Comparison of ENCODE assay signal across 19 cellular contexts in genomic region chr7:27243340-27244163, GRCh38. TPM values are rescaled to one million over a fixed set of nuclear protein-coding genes. Genes with fewer than 3 reads are reported as not detected.
DNase-seq lines count a peak whose midpoint lies in the region; ATAC-seq, FAIRE-seq and TF ChIP-seq lines count a peak whose summit lies in the region.
"Had no signal": no experiment of that assay in that cellular context is flagged by ENCODE, and none has a peak within 500 bp of the region (broad histone marks: within the 10 kb centered on the region; RNA-seq: fewer than 3 reads in every experiment).

No MANE protein-coding gene starts in this region.

- H3K79me2 ChIP-seq in H9 (ENCODE audit: insufficient read depth, low read length): no peaks in the 10 kb centered on the region
- H3K79me2 ChIP-seq in endothelial cell of umbilical vein (ENCODE audit: control insufficient read depth, insufficient read depth, low read length): no peaks in the 10 kb centered on the region

- no peak overlapping the region for H2BK120ac ChIP-seq in H9 (ENCODE audit: low read depth, low read length, poor library complexity, severe bottlenecking)

- H3K4ac ChIP-seq in H9 (ENCODE audit: low read depth, low read length): no peak overlapping the region

- no peak overlapping the region for H4K5ac ChIP-seq in H9 (ENCODE audit: insufficient read length, low read depth, low read length)

- POLR2A ChIA-PET in endothelial cell of umbilical vein (lab: Charles Lee): no interaction called here

- no peak overlapping the region for H2AK5ac ChIP-seq in H9 (ENCODE audit: insufficient read length, low read length)

- no peak overlapping the region for H2BK12ac ChIP-seq in H9 (ENCODE audit: insufficient read length, low read depth, low read length)

- peaks cover 2 to 8% of the 10 kb centered on the region in 2 experiments; a peak in 2 of 5 replicates for H3K9me3 Mint-ChIP-seq in H9

- no peak for ATAC-seq in HG03025 (IDR thresholded peaks at IDR 0.05; ENCODE audit: low FRiP score, unreplicated experiment)

- peaks cover 98% of the 10 kb centered on the region for H3K27me3 Mint-ChIP-seq in H9 (ENCODE audit: low read depth)

- TF ChIP-seq POLR2A in endothelial cell of umbilical vein (IDR thresholded peaks at IDR 0.05; ENCODE audit: low read depth, low read length): no peak

- no peak overlapping the region for H3K18ac ChIP-seq in H9 (ENCODE audit: insufficient read length, low read depth, low read length)

- H3K36me3 Mint-ChIP-seq in H9 (ENCODE audit: insufficient read depth in 1 of 3, low read depth in 3 of 3): 0 out of 7 replicates have a peak, but pooled peaks cover 0 to 1% (median 0%) of the 10 kb centered on the region in 3 experiments

- H3K27ac ChIP-seq in H9 (ENCODE audit: insufficient read length, low read depth, low read length) (no peak overlapping the region), endothelial cell of umbilical vein (ENCODE audit: insufficient read depth, low read depth, low read length) (no peak overlapping the region), rectal smooth muscle tissue (ENCODE audit: low read depth, low read length) (no peak overlapping the region)
- H3K27ac ChIP-seq: thyroid gland had no signal

- dilution Hi-C loops in endothelial cell of umbilical vein (cut with MboI; ENCODE audit: extremely low pct_ligation_motif_present, low sequenced_read_pairs): no loop called here

- no peak overlapping the region for H3T11ph ChIP-seq in H9 (ENCODE audit: low read length)

- H4K20me1 ChIP-seq in H9 (ENCODE audit: control insufficient read depth, insufficient read depth, insufficient read length) (peaks cover 3% of the 10 kb centered on the region), endothelial cell of umbilical vein (replicated peaks; ENCODE audit: control insufficient read depth, extremely low read depth, insufficient read depth, low read length) (no peaks in the 10 kb centered on the region)

- WGBS in H9 (ENCODE audit: extremely low coverage, insufficient read length, low lambda C conversion rate): no CpG with 5 or more reads among the region's 43 CpGs

- no peak overlapping the region for H3K27ac Mint-ChIP-seq in H9

- intact Hi-C loops in endothelial cell of umbilical vein (cut with micrococcal nuclease): no loop called here

- no peak for FAIRE-seq in endothelial cell of umbilical vein (lab: Jason Lieb, UNC)
- FAIRE-seq: astrocyte had no signal

- no peak overlapping the region for H2BK15ac ChIP-seq in H9 (ENCODE audit: low read depth, low read length)

- H4K91ac ChIP-seq in H9 (ENCODE audit: insufficient read length, low read depth, low read length): no peak overlapping the region

- H3K56ac ChIP-seq in H9 (ENCODE audit: insufficient read length, low read depth, low read length): no peak overlapping the region

- H3K36me3 ChIP-seq in endothelial cell of umbilical vein (ENCODE audit: control insufficient read depth in 2 of 2, extremely low read depth in 1 of 2, insufficient read depth in 2 of 2, low read length in 2 of 2) (no peaks in the 10 kb centered on the region), rectal smooth muscle tissue (ENCODE audit: control insufficient read depth, insufficient read depth, low read length) (no peaks in the 10 kb centered on the region)
- H3K36me3 ChIP-seq: thyroid gland had no signal

- H3K23ac ChIP-seq in H9 (ENCODE audit: insufficient read length, low read depth, low read length): no peak overlapping the region

- peaks cover 3% of the 10 kb centered on the region for H3K23me2 ChIP-seq in H9 (ENCODE audit: insufficient read length, low read depth, low read length, poor library complexity, severe bottlenecking)

- H4K8ac ChIP-seq in H9 (replicated peaks; ENCODE audit: insufficient read length, low read depth, low read length): no peak overlapping the region

- CTCF ChIA-PET in endothelial cell of umbilical vein (lab: Charles Lee): interaction anchor here (1.7 kb wide), 1 partner anchor 34 kb away, joined by 5 read pairs; no protein-coding TSS in a partner anchor

- H2BK5ac ChIP-seq in H9 (ENCODE audit: insufficient read length, low read length): no peak overlapping the region

- no peaks in the 10 kb centered on the region for H3K9me1 ChIP-seq in endothelial cell of umbilical vein (replicated peaks; ENCODE audit: control insufficient read depth, extremely low read depth, insufficient read depth, low read length)

- peak; percentile 40 for DNase-seq in NCI-H748 (lab: John Stamatoyannopoulos, UW; ENCODE audit: unreplicated experiment)
- no peak for DNase-seq in NCI-H748 treated with DMSO at 0.1 percent for 48 hours (lab: John Stamatoyannopoulos, UW)
- peak; percentile 70 for DNase-seq in H9
- DNase-seq in endothelial cell of umbilical vein (ENCODE audit: low read depth, low spot score): no peak
- no peak for DNase-seq in epidermal melanocyte (ENCODE audit: insufficient read length, low spot score)
- DNase-seq in AML-193 (lab: John Stamatoyannopoulos, UW): no peak
- DNase-seq: activated CD4-positive, alpha-beta T cell treated with anti-CD3 and anti-CD28 coated beads for 48 hours; GDM1; Karpas-422; NCI-H2081 treated with DMSO at 0.1 percent for 48 hours; occipital lobe; RPMI8226; stimulated activated CD4-positive, alpha-beta T cell treated with anti-CD3 and anti-CD28 coated beads, Interleukin-4, amount 100 ng/mL, for 1 hour; thyroid gland had no signal

- H3K9ac ChIP-seq in H9 (ENCODE audit: extremely low read depth, insufficient read length, low read length) (no peak overlapping the region), endothelial cell of umbilical vein (replicated peaks; ENCODE audit: extremely low read depth, insufficient read depth, low read length) (no peak overlapping the region), rectal smooth muscle tissue (ENCODE audit: low read length) (no peak overlapping the region)

- H3K9me3 ChIP-seq in H9 (ENCODE audit: control insufficient read depth, low read depth, low read length): no peaks in the 10 kb centered on the region
- no peaks in the 10 kb centered on the region for H3K9me3 ChIP-seq in endothelial cell of umbilical vein (replicated peaks; ENCODE audit: control insufficient read depth, insufficient read depth, low read length)
- H3K9me3 ChIP-seq: thyroid gland had no signal

- H3K27me3 ChIP-seq in H9 (ENCODE audit: insufficient read depth, low read length): peaks cover 99% of the 10 kb centered on the region
- H3K27me3 ChIP-seq in endothelial cell of umbilical vein (ENCODE audit: control insufficient read depth in 2 of 2, insufficient read depth in 2 of 2, low read length in 2 of 2): peaks cover 90 to 98% of the 10 kb centered on the region in 2 experiments
- H3K27me3 ChIP-seq in rectal smooth muscle tissue (ENCODE audit: control insufficient read depth, insufficient read depth, low read length): peaks cover 84% of the 10 kb centered on the region

- TF ChIP-seq CTCF in H9 (conservative IDR thresholded peaks at IDR 0.05) (no peak), endothelial cell of umbilical vein (IDR thresholded peaks at IDR 0.05; ENCODE audit: extremely low read depth in 1 of 2, insufficient read depth in 1 of 2, low read depth in 1 of 2, low read length in 2 of 2) (no peak)

- no peaks in the 10 kb centered on the region for H3K79me1 ChIP-seq in H9 (ENCODE audit: insufficient read depth, low read depth, low read length, poor library complexity, severe bottlenecking)

- H3K4me1 Mint-ChIP-seq in H9: peaks cover 36 to 63% of the 10 kb centered on the region in 2 experiments

- H2AFZ ChIP-seq in H9 (ENCODE audit: low read length) (no peak overlapping the region), endothelial cell of umbilical vein (ENCODE audit: low read depth, low read length) (no peak overlapping the region)

- no peak overlapping the region for H2BK20ac ChIP-seq in H9 (ENCODE audit: low read depth, low read length, poor library complexity, severe bottlenecking)

- no TSS peak for BruUV-seq in endothelial cell of umbilical vein (replicated peaks; lab: Mats Ljungman, UMichigan)

- H3K4me1 ChIP-seq in H9 (ENCODE audit: insufficient read depth, low read length) (no peaks in the 10 kb centered on the region), endothelial cell of umbilical vein (ENCODE audit: control insufficient read depth, extremely low read depth, insufficient read depth, low read length) (peaks cover 6% of the 10 kb centered on the region), rectal smooth muscle tissue (ENCODE audit: control insufficient read depth, insufficient read depth, low read length) (peaks cover 3% of the 10 kb centered on the region)

- H3K4me2 ChIP-seq in H9 (ENCODE audit: insufficient read depth, insufficient read length, low read length) (peak overlapping the region; percentile 14), endothelial cell of umbilical vein (ENCODE audit: insufficient read depth, low read length) (no peak overlapping the region)

- H3K4me3 ChIP-seq in endothelial cell of umbilical vein (replicated peaks in 1 of 3; ENCODE audit: insufficient read depth in 1 of 3, low read depth in 1 of 3, low read length in 3 of 3) (no peak overlapping the region), rectal smooth muscle tissue (ENCODE audit: low read length) (peak overlapping the region; percentile 3)

- H3K4me3 Mint-ChIP-seq in H9: peak overlapping the region in 1 of 2 experiments; percentile 74; a peak in 3 of 5 replicates

- H3K14ac ChIP-seq in H9 (ENCODE audit: insufficient read depth, low read length): no peak overlapping the region

RNA-seq across cellular contexts. Expression of gene EVX1, which starts 0.9 kb away (rescaled TPM):
- total RNA-seq in H9 (2021): not detected in 2 replicates
- total RNA-seq in endothelial cell of umbilical vein: not detected in 2 replicates
- polyA plus RNA-seq in endothelial cell of umbilical vein: not detected in 2 replicates
- not detected in 2 replicates for polyA plus RNA-seq in endothelial cell of umbilical vein (2011; cell fraction: cytosol; rRNA removed)
- not detected in 2 replicates for polyA plus RNA-seq in endothelial cell of umbilical vein (2011; cell fraction: nucleus; rRNA removed)
- not detected in 2 replicates for polyA plus RNA-seq in endothelial cell of umbilical vein (2012)
- polyA minus RNA-seq in endothelial cell of umbilical vein: not detected in 2 replicates
- polyA minus RNA-seq in endothelial cell of umbilical vein (2011; cell fraction: cytosol; rRNA and poly(A)+ RNA removed): not detected
- not detected in 2 replicates for polyA minus RNA-seq in endothelial cell of umbilical vein (2011; cell fraction: nucleus; rRNA and poly(A)+ RNA removed)
- total RNA-seq: astrocyte, epithelial cell of proximal tubule, occipital lobe, thyroid gland had no signal
- polyA plus RNA-seq: AG04450 had no signal

RNA-seq across cellular contexts. Expression of gene HOXA13, which starts 43.7 kb away (rescaled TPM):
- not detected in 2 replicates for total RNA-seq in H9 (2021)
- total RNA-seq in endothelial cell of umbilical vein: 0.09 and 0.22 TPM in 2 replicates
- 0.02 TPM in 1 of 2 replicates, not detected in the other for polyA plus RNA-seq in endothelial cell of umbilical vein
- 0.01 TPM in 2 replicates for polyA plus RNA-seq in endothelial cell of umbilical vein (2011; cell fraction: cytosol; rRNA removed)
- 0.03 TPM in 1 of 2 replicates, not detected in the other for polyA plus RNA-seq in endothelial cell of umbilical vein (2011; cell fraction: nucleus; rRNA removed)
- not detected in 2 replicates for polyA plus RNA-seq in endothelial cell of umbilical vein (2012)
- polyA minus RNA-seq in endothelial cell of umbilical vein: not detected in 2 replicates
- 0.72 TPM for polyA minus RNA-seq in endothelial cell of umbilical vein (2011; cell fraction: cytosol; rRNA and poly(A)+ RNA removed)
- not detected in 2 replicates for polyA minus RNA-seq in endothelial cell of umbilical vein (2011; cell fraction: nucleus; rRNA and poly(A)+ RNA removed)
- total RNA-seq: astrocyte, epithelial cell of proximal tubule, occipital lobe, thyroid gland had no signal
- polyA plus RNA-seq: AG04450 had no signal

RNA-seq across cellular contexts. Expression of gene HOXA11, which starts 58.5 kb away (rescaled TPM):
- total RNA-seq in H9 (2021) (not detected in 2 replicates), endothelial cell of umbilical vein (15.2 and 16.7 TPM in 2 replicates)
- polyA plus RNA-seq in endothelial cell of umbilical vein: 10.4 and 10.8 TPM in 2 replicates
- polyA plus RNA-seq in endothelial cell of umbilical vein (2011; cell fraction: cytosol; rRNA removed): 8.2 and 9.7 TPM in 2 replicates
- polyA plus RNA-seq in endothelial cell of umbilical vein (2011; cell fraction: nucleus; rRNA removed): 4.6 and 5.5 TPM in 2 replicates
- 11.6 TPM in 2 replicates for polyA plus RNA-seq in endothelial cell of umbilical vein (2012)
- 6.6 and 8.6 TPM in 2 replicates for polyA minus RNA-seq in endothelial cell of umbilical vein
- 2.8 TPM for polyA minus RNA-seq in endothelial cell of umbilical vein (2011; cell fraction: cytosol; rRNA and poly(A)+ RNA removed)
- polyA minus RNA-seq in endothelial cell of umbilical vein (2011; cell fraction: nucleus; rRNA and poly(A)+ RNA removed): 3.6 and 3.7 TPM in 2 replicates
- total RNA-seq: astrocyte, occipital lobe, thyroid gland had no signal

Comparison
In these comparisons a context has a peak if more than half of its experiments do, and no peak if none do; other contexts are left out.
1. DNase-seq: peak in NCI-H748 (single experiment) and H9 (single experiment); none in NCI-H748 treated with DMSO at 0.1 percent for 48 hours (single experiment), endothelial cell of umbilical vein (single experiment), epidermal melanocyte (single experiment) and AML-193 (0 of 2).
2. RNA of gene HOXA11, which starts 58.5 kb away (total RNA-seq): 15.2 to 16.7 TPM in endothelial cell of umbilical vein; not detected in H9; every median in the first group is over 10 times any median in the second.